ENCODE assay signal across 8 cellular contexts in the genomic region with DNA sequence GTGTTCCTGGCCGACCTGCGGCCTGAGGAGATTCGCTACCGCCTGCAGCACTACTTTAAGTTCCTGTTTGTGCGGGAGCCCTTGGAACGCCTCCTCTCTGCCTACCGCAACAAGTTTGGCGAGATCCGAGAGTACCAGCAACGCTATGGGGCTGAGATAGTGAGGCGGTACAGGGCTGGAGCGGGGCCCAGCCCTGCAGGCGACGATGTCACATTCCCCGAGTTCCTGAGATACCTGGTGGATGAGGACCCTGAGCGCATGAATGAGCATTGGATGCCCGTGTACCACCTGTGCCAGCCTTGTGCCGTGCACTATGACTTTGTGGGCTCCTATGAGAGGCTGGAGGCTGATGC. TPM values are rescaled to one million over a fixed set of nuclear protein-coding genes. Genes with fewer than 3 reads are reported as not detected.
DNase-seq lines count a peak whose midpoint lies in the region; TF ChIP-seq lines count a peak whose summit lies in the region.

No MANE protein-coding gene starts in this region.

- peak overlapping the region; percentile 71; the same call in 1 of the 2 replicates for H3K9ac ChIP-seq in HUES48 (ENCODE audit: low read depth, low read length)

- H3K9me3 ChIP-seq in HUES48 (ENCODE audit: control insufficient read depth, insufficient read depth, low read length) (no peaks in the 10 kb centered on the region), left ventricle myocardium inferior (replicated peaks) (no peaks in the 10 kb centered on the region), sigmoid colon (no peaks in the 10 kb centered on the region)

- H3K27me3 Mint-ChIP-seq in activated naive CD4-positive, alpha-beta T cell treated with anti-CD3 and anti-CD28 coated beads, Interleukin-2, amount 10 ng/mL, durations not matched to agents 7 days and 5 days: peaks cover 22% of the 10 kb centered on the region

- TF ChIP-seq POLR2A in sigmoid colon (IDR thresholded peaks at IDR 0.05): no peak

- intact Hi-C loops in left ventricle myocardium inferior (cut with micrococcal nuclease): no loop called here
- intact Hi-C loops in sigmoid colon (cut with DNase I): loop anchor here (2.0 to 5.0 kb wide), 3 partner anchors 31 to 96 kb away; a partner anchor contains a TSS

- DNase-seq in activated effector memory CD4-positive, alpha-beta T cell treated with anti-CD3 and anti-CD28 coated beads, Interleukin-2, amount 50 U/mL, for 16 hours: peak; percentile 68
- no peak for DNase-seq in activated effector memory CD4-positive, alpha-beta T cell treated with Interleukin-2 at 50 U/mL for 16 hours
- peak; percentile 55 for DNase-seq in activated naive CD4-positive, alpha-beta T cell treated with anti-CD3 and anti-CD28 coated beads, Interleukin-2, amount 10 ng/mL, durations not matched to agents 7 days and 5 days
- DNase-seq in left ventricle myocardium inferior: no peak
- no peak for DNase-seq in sigmoid colon
- no peak for DNase-seq in NCI-H446 treated with DMSO at 0.1 percent for 48 hours (lab: John Stamatoyannopoulos, UW)
- DNase-seq in activated gamma-delta T cell treated with Interleukin-2 at 50 U/mL for 16 hours: no peak

- H3K36me3 ChIP-seq in HUES48 (ENCODE audit: control insufficient read depth, insufficient read depth, low read length) (peaks cover 17% of the 10 kb centered on the region), left ventricle myocardium inferior (peaks cover 8% of the 10 kb centered on the region), sigmoid colon (peaks cover 0 to 4% (median 1%) of the 10 kb centered on the region in 4 donors)

- no peaks in the 10 kb centered on the region for H3K9me3 Mint-ChIP-seq in activated naive CD4-positive, alpha-beta T cell treated with anti-CD3 and anti-CD28 coated beads, Interleukin-2, amount 10 ng/mL, durations not matched to agents 7 days and 5 days

- peaks cover 29% of the 10 kb centered on the region for H3K4me1 Mint-ChIP-seq in activated naive CD4-positive, alpha-beta T cell treated with anti-CD3 and anti-CD28 coated beads, Interleukin-2, amount 10 ng/mL, durations not matched to agents 7 days and 5 days

- peak overlapping the region; percentile 88 for H3K4me3 Mint-ChIP-seq in activated naive CD4-positive, alpha-beta T cell treated with anti-CD3 and anti-CD28 coated beads, Interleukin-2, amount 10 ng/mL, durations not matched to agents 7 days and 5 days

- peak overlapping the region; percentile 39 for H3K27ac ChIP-seq in HUES48 (ENCODE audit: low read depth, low read length)
- H3K27ac ChIP-seq in left ventricle myocardium inferior (replicated peaks): peak overlapping the region; percentile 93
- H3K27ac ChIP-seq in sigmoid colon: peak overlapping the region; percentile 84 to 89 (median 88)

- H3K4me3 ChIP-seq in HUES48 (ENCODE audit: low read depth, low read length): peak overlapping the region; percentile 68
- peak overlapping the region; percentile 85 for H3K4me3 ChIP-seq in left ventricle myocardium inferior
- H3K4me3 ChIP-seq in sigmoid colon: peak overlapping the region; percentile 61 to 92 (median 82)

- H3K27me3 ChIP-seq in HUES48 (ENCODE audit: control insufficient read depth, insufficient read depth, low read length) (no peaks in the 10 kb centered on the region), left ventricle myocardium inferior (ENCODE audit: low read depth) (no peaks in the 10 kb centered on the region), sigmoid colon (no peaks in the 10 kb centered on the region)

- peak overlapping the region; percentile 88 for H3K27ac Mint-ChIP-seq in activated naive CD4-positive, alpha-beta T cell treated with anti-CD3 and anti-CD28 coated beads, Interleukin-2, amount 10 ng/mL, durations not matched to agents 7 days and 5 days

- H3K4me1 ChIP-seq in HUES48 (ENCODE audit: control insufficient read depth, insufficient read depth, low read length): peaks cover 11% of the 10 kb centered on the region; the same call in 1 of the 2 replicates
- H3K4me1 ChIP-seq in left ventricle myocardium inferior: peaks cover 28% of the 10 kb centered on the region
- peaks cover 0 to 22% (median 18%) of the 10 kb centered on the region in 4 donors for H3K4me1 ChIP-seq in sigmoid colon

- TF ChIP-seq CTCF in left ventricle myocardium inferior (IDR thresholded peaks at IDR 0.05; ENCODE audit: borderline replicate concordance) (no peak), sigmoid colon (IDR thresholded peaks at IDR 0.05) (no peak)

- WGBS in sigmoid colon, 2 donors: 6 to 7% methylated on average over 18 of the region's 18 CpGs

- CTCF ChIA-PET in activated naive CD4-positive, alpha-beta T cell treated with anti-CD3 and anti-CD28 coated beads, Interleukin-2, amount 10 ng/mL, durations not matched to agents 7 days and 5 days (lab: Charles Lee): no interaction called here

- TF ChIP-seq EP300 in sigmoid colon (IDR thresholded peaks at IDR 0.05): no peak

- H3K36me3 Mint-ChIP-seq in activated naive CD4-positive, alpha-beta T cell treated with anti-CD3 and anti-CD28 coated beads, Interleukin-2, amount 10 ng/mL, durations not matched to agents 7 days and 5 days: peaks cover 8% of the 10 kb centered on the region

RNA-seq across cellular contexts. Expression of a gene that starts 1.0 kb away (rescaled TPM):
- total RNA-seq in left ventricle myocardium inferior (8.4 TPM), sigmoid colon (10 to 100 TPM in 1 of 4 donors, 1 to 10 TPM in 3; 6.4 to 10.2 (median 7.4) TPM)
- 1 to 10 TPM; 1.2 to 6.2 (median 1.2) TPM for polyA plus RNA-seq in sigmoid colon

RNA-seq across cellular contexts. Expression of a gene that starts 31.0 kb away (rescaled TPM):
- 17.1 TPM for total RNA-seq in left ventricle myocardium inferior
- 10 to 100 TPM in 1 of 4 donors, 1 to 10 TPM in 3; 7.7 to 16.3 (median 9.3) TPM for total RNA-seq in sigmoid colon
- 10 to 100 TPM in 2 of 3 donors, 1 to 10 TPM in 1; 9.6 to 20.2 (median 14.1) TPM for polyA plus RNA-seq in sigmoid colon

Comparison
In these comparisons a context has a peak if more than half of its experiments do, and no peak if none do; other contexts are left out.
1. DNase-seq: peak in activated effector memory CD4-positive, alpha-beta T cell treated with anti-CD3 and anti-CD28 coated beads, Interleukin-2, amount 50 U/mL, for 16 hours (single experiment) and activated naive CD4-positive, alpha-beta T cell treated with anti-CD3 and anti-CD28 coated beads, Interleukin-2, amount 10 ng/mL, durations not matched to agents 7 days and 5 days (single experiment); none in activated effector memory CD4-positive, alpha-beta T cell treated with Interleukin-2 at 50 U/mL for 16 hours (single experiment), left ventricle myocardium inferior (single experiment), sigmoid colon (single experiment), NCI-H446 treated with DMSO at 0.1 percent for 48 hours (single experiment) and activated gamma-delta T cell treated with Interleukin-2 at 50 U/mL for 16 hours (single experiment).
2. H3K27ac ChIP-seq: peak in every context shown above with its lines; median percentile 93 in left ventricle myocardium inferior; 88 in sigmoid colon; 39 in HUES48.
3. Peak in every context shown above with its lines, with median percentiles within 50 percentile points of each other: H3K4me3 ChIP-seq.